In the genomic region with DNA sequence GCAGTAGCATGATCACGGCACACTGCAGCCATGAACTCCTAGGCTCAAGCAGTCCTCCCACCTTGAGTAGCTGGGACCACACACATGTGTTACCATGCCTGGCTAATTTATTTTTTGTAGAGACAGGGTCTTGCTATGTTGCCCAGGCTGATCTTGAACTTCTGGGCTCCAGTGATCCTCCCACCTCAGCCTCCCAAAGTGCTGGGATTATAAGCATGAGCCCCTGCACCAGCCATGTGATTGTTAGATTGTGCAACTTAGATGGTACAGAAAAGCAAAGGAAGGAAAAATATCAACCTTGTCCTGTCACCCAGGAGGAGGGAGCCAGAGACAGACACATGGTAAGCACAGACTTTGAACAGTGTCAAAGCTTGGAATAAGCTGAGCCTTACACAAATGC, we compare ENCODE assay signal across 28 cellular contexts.
A peak's percentile ranks its signal among the peaks of the same experiment; 100 is the strongest.
DNase-seq lines count a peak whose midpoint lies in the region; ATAC-seq and TF ChIP-seq lines count a peak whose summit lies in the region.
"Had no signal": no experiment of that assay in that cellular context is flagged by ENCODE, and none has a peak within 500 bp of the region (broad histone marks: within the 10 kb centered on the region; RNA-seq: fewer than 3 reads in every experiment).

No MANE protein-coding gene starts in this region.

- POLR2A ChIA-PET in SK-N-SH (lab: Yijun Ruan, JAX): no interaction called here
- POLR2A ChIA-PET in naive thymus-derived CD4-positive, alpha-beta T cell (lab: Charles Lee): no interaction called here

- H3K4me2 ChIP-seq in SK-N-SH: 0 out of 2 replicates have a peak overlapping the region, but pooled peaks have one; percentile 34
- peak overlapping the region; percentile 6 for H3K4me2 ChIP-seq in smooth muscle cell
- H3K4me2 ChIP-seq: PC-9 had no signal

- H3K27me3 Mint-ChIP-seq in dendritic cell treated with granulocyte-macrophage colony-stimulating factor and Interleukin-4, amounts not matched to agents 40 ng/mL and 50 ng/mL, for 4 days: no peaks in the 10 kb centered on the region
- no peaks in the 10 kb centered on the region for H3K27me3 Mint-ChIP-seq in naive thymus-derived CD4-positive, alpha-beta T cell
- H3K27me3 Mint-ChIP-seq: activated CD4-positive, alpha-beta T cell treated with anti-CD3 and anti-CD28 coated beads, Interleukin-2, amount 10 ng/mL, durations not matched to agents 24 days and 14 days; activated naive CD8-positive, alpha-beta T cell; naive B cell had no signal

- ATAC-seq in SK-N-SH treated with all-trans-retinoic acid at 6 μM for 48 hours (no peak), HG03159 (IDR thresholded peaks at IDR 0.05; ENCODE audit: unreplicated experiment) (no peak), left colon (no peak), GM18861 (IDR thresholded peaks at IDR 0.05; ENCODE audit: unreplicated experiment) (no peak)
- ATAC-seq in naive thymus-derived CD4-positive, alpha-beta T cell: no peak

- H3K27ac ChIP-seq in SK-N-SH (ENCODE audit: low read depth in 2 of 2, low read length in 1 of 2): no peak overlapping the region
- H3K27ac ChIP-seq in naive thymus-derived CD4-positive, alpha-beta T cell (ENCODE audit: low read depth, low read length): no peak overlapping the region
- H3K27ac ChIP-seq in smooth muscle cell (ENCODE audit: low read depth): peak overlapping the region; percentile 74
- H3K27ac ChIP-seq: 22Rv1, breast epithelium, C4-2B, epithelial cell of prostate, PC-9, testis had no signal

- CTCF ChIA-PET in SK-N-SH (lab: Yijun Ruan, JAX): interaction anchor here (0.6 to 1.6 kb wide), 3 partner anchors 18 to 391 kb away, joined by 3 to 4 read pairs (median 3); no protein-coding TSS in a partner anchor
- CTCF ChIA-PET in naive thymus-derived CD4-positive, alpha-beta T cell (lab: Charles Lee): interaction anchor here (1.1 kb wide), 1 partner anchor 50 kb away, joined by 3 read pairs; no protein-coding TSS in a partner anchor

- TF ChIP-seq RAD21 in SK-N-SH (IDR thresholded peaks at IDR 0.05; ENCODE audit: low read length): no peak

- no peaks in the 10 kb centered on the region for H3K27me3 ChIP-seq in SK-N-SH (ENCODE audit: insufficient read depth)
- H3K27me3 ChIP-seq in naive thymus-derived CD4-positive, alpha-beta T cell (ENCODE audit: control insufficient read depth in 2 of 2, insufficient read depth in 2 of 2, low read length in 2 of 2): no peaks in the 10 kb centered on the region
- no peaks in the 10 kb centered on the region for H3K27me3 ChIP-seq in smooth muscle cell (ENCODE audit: low read depth)
- H3K27me3 ChIP-seq: breast epithelium, left lung, testis had no signal

- H3K4me1 ChIP-seq in SK-N-SH (ENCODE audit: control insufficient read depth in 1 of 2, insufficient read depth in 2 of 2, low read depth in 1 of 2, low read length in 1 of 2) (peaks cover 15 to 42% of the 10 kb centered on the region in 2 experiments; a peak in 3 of 4 replicates), smooth muscle cell (ENCODE audit: low read depth) (peaks cover 11% of the 10 kb centered on the region)
- H3K4me1 ChIP-seq in naive thymus-derived CD4-positive, alpha-beta T cell (ENCODE audit: control insufficient read depth in 2 of 2, insufficient read depth in 2 of 2, low read length in 2 of 2): peaks cover 0 to 24% of the 10 kb centered on the region in 2 donors

- no peak overlapping the region for H3K4me3 Mint-ChIP-seq in dendritic cell treated with granulocyte-macrophage colony-stimulating factor and Interleukin-4, amounts not matched to agents 40 ng/mL and 50 ng/mL, for 4 days
- H3K4me3 Mint-ChIP-seq in naive thymus-derived CD4-positive, alpha-beta T cell: peak overlapping the region in 4 of 10 donors; percentile 3 to 26 (median 8)
- H3K4me3 Mint-ChIP-seq: activated CD4-positive, alpha-beta T cell treated with anti-CD3 and anti-CD28 coated beads, Interleukin-2, amount 10 ng/mL, durations not matched to agents 24 days and 14 days; HFFc6; naive B cell had no signal

- peaks cover 15% of the 10 kb centered on the region for H3K36me3 Mint-ChIP-seq in dendritic cell treated with granulocyte-macrophage colony-stimulating factor and Interleukin-4, amounts not matched to agents 40 ng/mL and 50 ng/mL, for 4 days (ENCODE audit: low read depth)
- H3K36me3 Mint-ChIP-seq in naive thymus-derived CD4-positive, alpha-beta T cell: no peaks in the 10 kb centered on the region
- H3K36me3 Mint-ChIP-seq: naive B cell had no signal

- no peaks in the 10 kb centered on the region for H3K9me3 ChIP-seq in SK-N-SH
- no peaks in the 10 kb centered on the region for H3K9me3 ChIP-seq in naive thymus-derived CD4-positive, alpha-beta T cell (ENCODE audit: control insufficient read depth in 2 of 3, low read length in 3 of 3)
- no peaks in the 10 kb centered on the region for H3K9me3 ChIP-seq in smooth muscle cell (replicated peaks; ENCODE audit: low read depth)
- H3K9me3 ChIP-seq: breast epithelium, left lung, testis had no signal

- peak overlapping the region; percentile 46 for H3K27ac Mint-ChIP-seq in dendritic cell treated with granulocyte-macrophage colony-stimulating factor and Interleukin-4, amounts not matched to agents 40 ng/mL and 50 ng/mL, for 4 days
- H3K27ac Mint-ChIP-seq in naive thymus-derived CD4-positive, alpha-beta T cell: peak overlapping the region in 5 of 9 donors; percentile 36 to 58 (median 41)
- H3K27ac Mint-ChIP-seq: activated CD4-positive, alpha-beta T cell treated with anti-CD3 and anti-CD28 coated beads, Interleukin-2, amount 10 ng/mL, durations not matched to agents 24 days and 14 days; activated naive CD8-positive, alpha-beta T cell had no signal

- H3K4me1 Mint-ChIP-seq in dendritic cell treated with granulocyte-macrophage colony-stimulating factor and Interleukin-4, amounts not matched to agents 40 ng/mL and 50 ng/mL, for 4 days (ENCODE audit: low read depth): peaks cover 44% of the 10 kb centered on the region
- peaks cover 0 to 51% (median 14%) of the 10 kb centered on the region in 7 donors for H3K4me1 Mint-ChIP-seq in naive thymus-derived CD4-positive, alpha-beta T cell

- H3F3A ChIP-seq in SK-N-SH (replicated peaks; ENCODE audit: insufficient read depth) (peaks cover 5% of the 10 kb centered on the region), smooth muscle cell (ENCODE audit: low read depth) (peaks cover 9% of the 10 kb centered on the region)

- H3K4me3 ChIP-seq in SK-N-SH (ENCODE audit: low read depth in 2 of 2, low read length in 1 of 2) (no peak overlapping the region), smooth muscle cell (no peak overlapping the region)
- H3K4me3 ChIP-seq in naive thymus-derived CD4-positive, alpha-beta T cell (ENCODE audit: low read length): no peak overlapping the region
- H3K4me3 ChIP-seq: breast epithelium, left lung, PC-9, testis had no signal

- H3K36me3 ChIP-seq in SK-N-SH (replicated peaks in 1 of 2; ENCODE audit: control insufficient read depth in 1 of 2, insufficient read depth in 2 of 2, low read length in 1 of 2) (no peaks in the 10 kb centered on the region), smooth muscle cell (ENCODE audit: low read depth) (no peaks in the 10 kb centered on the region)
- H3K36me3 ChIP-seq in naive thymus-derived CD4-positive, alpha-beta T cell (ENCODE audit: control insufficient read depth in 2 of 3, insufficient read depth in 3 of 3, low read length in 3 of 3): no peaks in the 10 kb centered on the region
- H3K36me3 ChIP-seq: breast epithelium, left lung had no signal

- no peak for DNase-seq in SK-N-SH
- no peak for DNase-seq in naive thymus-derived CD4-positive, alpha-beta T cell
- DNase-seq in smooth muscle cell (lab: John Stamatoyannopoulos, UW; ENCODE audit: unreplicated experiment): no peak
- DNase-seq in left colon: no peak
- DNase-seq: activated CD4-positive, alpha-beta T cell treated with anti-CD3 and anti-CD28 coated beads, Interleukin-2, amount 10 ng/mL, durations not matched to agents 24 days and 14 days; activated CD8-positive, alpha-beta memory T cell treated with anti-CD3 and anti-CD28 coated beads for 24 hours; activated effector memory CD4-positive, alpha-beta T cell treated with Interleukin-2 at 50 U/mL for 16 hours; Calu3; effector memory CD4-positive, alpha-beta T cell; GDM1; GOT3; left lung; naive B cell; NCI-H1436; NCI-H2081 treated with DMSO at 0.1 percent for 48 hours; stimulated activated naive CD4-positive, alpha-beta T cell treated with Interleukin-2 at 50 U/mL for 16 hours; testis had no signal

- H3K9ac ChIP-seq in SK-N-SH (no peak overlapping the region), smooth muscle cell (ENCODE audit: low read depth) (no peak overlapping the region)

- WGBS in SK-N-SH (ENCODE audit: low lambda C conversion rate): 100% methylated on average over 1 of the region's 1 CpG
- WGBS in smooth muscle cell (ENCODE audit: low lambda C conversion rate): 76% methylated on average over 1 of the region's 1 CpG

- H3K79me2 ChIP-seq in SK-N-SH (ENCODE audit: insufficient read depth) (peaks cover 79% of the 10 kb centered on the region), smooth muscle cell (ENCODE audit: low read depth) (peaks cover 51% of the 10 kb centered on the region)

- H4K20me1 ChIP-seq in SK-N-SH (ENCODE audit: insufficient read depth): peaks cover 84% of the 10 kb centered on the region
- H4K20me1 ChIP-seq in smooth muscle cell (ENCODE audit: low read depth): peaks cover 72% of the 10 kb centered on the region

- TF ChIP-seq CTCF in SK-N-SH (IDR thresholded peaks at IDR 0.05): no peak
- TF ChIP-seq CTCF in smooth muscle cell (IDR thresholded peaks at IDR 0.05; ENCODE audit: borderline replicate concordance, insufficient read depth, poor library complexity, severe bottlenecking): no peak

- no peak overlapping the region for H2AFZ ChIP-seq in SK-N-SH (ENCODE audit: low read depth)
- H2AFZ ChIP-seq in smooth muscle cell (ENCODE audit: low read depth): no peak overlapping the region
- H2AFZ ChIP-seq: PC-9 had no signal

- intact Hi-C loops in dendritic cell treated with granulocyte-macrophage colony-stimulating factor and Interleukin-4, amounts not matched to agents 40 ng/mL and 50 ng/mL, for 4 days (cut with micrococcal nuclease): no loop called here
- intact Hi-C loops in naive thymus-derived CD4-positive, alpha-beta T cell (cut with micrococcal nuclease): loop anchor here in 1 of 2 donors (5.0 kb wide), 1 partner anchor 152 kb away; no protein-coding TSS in a partner anchor
- intact Hi-C loops in left colon (cut with DNase I, micrococcal nuclease): no loop called here

- no peak for TF ChIP-seq EP300 in SK-N-SH (IDR thresholded peaks at IDR 0.05; ENCODE audit: borderline replicate concordance in 1 of 2, low read depth in 1 of 2, low read length in 1 of 2)

- no peaks in the 10 kb centered on the region for H3K9me2 ChIP-seq in SK-N-SH

- no peaks in the 10 kb centered on the region for H3K9me3 Mint-ChIP-seq in dendritic cell treated with granulocyte-macrophage colony-stimulating factor and Interleukin-4, amounts not matched to agents 40 ng/mL and 50 ng/mL, for 4 days
- H3K9me3 Mint-ChIP-seq in naive thymus-derived CD4-positive, alpha-beta T cell: no peaks in the 10 kb centered on the region
- H3K9me3 Mint-ChIP-seq: activated CD4-positive, alpha-beta T cell treated with anti-CD3 and anti-CD28 coated beads, Interleukin-2, amount 10 ng/mL, durations not matched to agents 24 days and 14 days; HFFc6; naive B cell had no signal

TF ChIP-seq in SK-N-SH, 30 proteins besides CTCF, POLR2A, EP300 and RAD21 (continues in another document):
- no peak for TF ChIP-seq GABPA (IDR thresholded peaks at IDR 0.05; ENCODE audit: low read depth)
